5 cellular contexts compared by ENCODE assay signal in the genomic region with DNA sequence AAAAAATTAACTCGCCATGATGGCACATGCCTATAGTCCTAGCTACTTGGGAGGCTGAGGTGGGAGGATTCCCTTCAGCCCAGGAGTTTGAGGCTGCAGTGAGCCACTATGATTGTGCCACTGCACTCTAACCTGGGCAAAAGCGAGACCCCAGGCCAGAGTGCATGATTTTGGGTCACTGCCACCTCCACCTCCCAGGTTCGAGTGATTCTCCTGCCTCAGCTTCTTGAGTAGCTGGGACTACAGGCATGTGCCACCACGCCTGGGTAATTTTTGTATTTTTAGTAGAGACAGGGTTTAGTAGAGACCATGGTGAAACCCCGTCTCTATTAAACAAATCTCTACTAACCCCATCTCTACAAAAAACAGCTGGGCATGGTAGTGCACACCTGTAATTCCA. TPM values are rescaled to one million over a fixed set of nuclear protein-coding genes. Genes with fewer than 3 reads are reported as not detected.
"Had no signal": no experiment of that assay in that cellular context is flagged by ENCODE, and none has a peak within 500 bp of the region (broad histone marks: within the 10 kb centered on the region; RNA-seq: fewer than 3 reads in every experiment).

No MANE protein-coding gene starts in this region.

RNA-seq across cellular contexts. Expression of a gene that starts 18.5 kb away (rescaled TPM):
- total RNA-seq: activated naive CD8-positive, alpha-beta T cell treated with anti-CD3 and anti-CD28 coated beads for 36 hours; activated naive CD8-positive, alpha-beta T cell treated with anti-CD3 and anti-CD28 coated beads, Interleukin-2, amount 10 ng/mL, durations not matched to agents 7 days and 5 days; ascending aorta; cardiac septum had no signal

RNA-seq across cellular contexts. Expression of a gene that starts 26.7 kb away (rescaled TPM):
- total RNA-seq: activated naive CD4-positive, alpha-beta T cell treated with anti-CD3 and anti-CD28 coated beads for 36 hours; ascending aorta had no signal
